ENCODE assay signal across 30 cellular contexts in the genomic region with DNA sequence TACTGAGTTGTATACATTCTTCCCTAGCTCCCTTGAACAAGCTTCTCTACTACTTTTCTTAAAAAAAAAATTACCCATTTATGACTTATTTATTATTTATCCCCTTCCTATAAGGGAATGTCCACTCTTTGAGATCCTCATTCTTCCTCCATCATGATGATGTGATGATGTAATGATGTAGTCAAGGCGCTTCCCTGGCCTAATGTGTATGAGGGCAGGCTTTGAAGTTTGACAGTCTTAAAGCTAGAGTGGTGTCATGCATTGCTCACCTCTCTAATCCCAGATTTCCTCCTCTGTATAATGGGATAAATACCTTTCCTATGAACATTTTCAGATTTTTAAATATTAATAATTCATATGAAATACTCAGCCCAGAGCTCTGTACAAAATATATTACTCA.
"Had no signal": no experiment of that assay in that cellular context is flagged by ENCODE, and none has a peak within 500 bp of the region (broad histone marks: within the 10 kb centered on the region; RNA-seq: fewer than 3 reads in every experiment).

No MANE protein-coding gene starts in this region.

- H3K27me3 Mint-ChIP-seq: activated CD4-positive, alpha-beta memory T cell treated with anti-CD3 and anti-CD28 coated beads for 36 hours; activated CD4-positive, alpha-beta T cell treated with anti-CD3 and anti-CD28 coated beads for 36 hours; activated CD4-positive, alpha-beta T cell treated with anti-CD3 and anti-CD28 coated beads, Interleukin-2, amount 10 ng/mL, durations not matched to agents 24 days and 14 days; activated CD8-positive, alpha-beta memory T cell treated with anti-CD3 and anti-CD28 coated beads, Interleukin-2, amount 10 ng/mL, durations not matched to agents 7 days and 5 days; activated naive CD4-positive, alpha-beta T cell treated with anti-CD3 and anti-CD28 coated beads, Interleukin-2, amount 50 U/mL, for 24 hours; activated naive CD8-positive, alpha-beta T cell treated with anti-CD3 and anti-CD28 coated beads for 36 hours; activated naive CD8-positive, alpha-beta T cell treated with anti-CD3 and anti-CD28 coated beads, Interleukin-2, amount 50 U/mL, for 24 hours had no signal

- FAIRE-seq: colon had no signal

- H3K36me3 Mint-ChIP-seq: activated CD8-positive, alpha-beta memory T cell treated with anti-CD3 and anti-CD28 coated beads, Interleukin-2, amount 10 ng/mL, durations not matched to agents 7 days and 5 days had no signal

- H3K4me3 ChIP-seq: adrenal gland, body of pancreas, cardiac muscle cell, dorsolateral prefrontal cortex, gastroesophageal sphincter, heart right ventricle had no signal

- H3K27ac Mint-ChIP-seq: activated CD4-positive, alpha-beta memory T cell treated with anti-CD3 and anti-CD28 coated beads for 36 hours; activated CD4-positive, alpha-beta T cell treated with anti-CD3 and anti-CD28 coated beads, Interleukin-2, amount 10 ng/mL, durations not matched to agents 24 days and 14 days; activated CD8-positive, alpha-beta memory T cell treated with anti-CD3 and anti-CD28 coated beads, Interleukin-2, amount 10 ng/mL, durations not matched to agents 7 days and 5 days; activated CD8-positive, alpha-beta T cell treated with anti-CD3 and anti-CD28 coated beads, Interleukin-2, amount 10 ng/mL, durations not matched to agents 7 days and 5 days; activated naive CD4-positive, alpha-beta T cell treated with anti-CD3 and anti-CD28 coated beads for 36 hours; activated naive CD4-positive, alpha-beta T cell treated with anti-CD3 and anti-CD28 coated beads, Interleukin-2, amount 50 U/mL, for 24 hours; activated naive CD8-positive, alpha-beta T cell treated with anti-CD3 and anti-CD28 coated beads for 36 hours; activated naive CD8-positive, alpha-beta T cell treated with anti-CD3 and anti-CD28 coated beads, Interleukin-2, amount 50 U/mL, for 24 hours; activated T-helper 1 cell treated with anti-CD3 and anti-CD28 coated beads, Interleukin-12 subunit alpha, Interleukin-12 subunit beta, Interleukin-2, Interleukin-4 antibody, amounts not matched to agents 30 ng/mL and 10 ng/mL and 1 ng/mL, durations not matched to agents 14 hours and 24 hours and 36 hours; activated T-helper 2 cell treated with anti-CD3 and anti-CD28 coated beads, Interferon-gamma antibody, Interleukin-2, Interleukin-4, amounts not matched to agents 10 μg/mL and 5 μg/mL and 100 μg/mL, durations not matched to agents 14 hours and 24 hours and 36 hours; endodermal cell had no signal

- H3K27ac ChIP-seq: body of pancreas, dorsolateral prefrontal cortex had no signal

- ATAC-seq: activated CD4-positive, alpha-beta T cell treated with anti-CD3 and anti-CD28 coated beads for 36 hours; activated CD8-positive, alpha-beta memory T cell treated with anti-CD3 and anti-CD28 coated beads, Interleukin-2, amount 10 ng/mL, durations not matched to agents 7 days and 5 days; activated CD8-positive, alpha-beta T cell treated with anti-CD3 and anti-CD28 coated beads, Interleukin-2, amount 10 ng/mL, durations not matched to agents 7 days and 5 days; activated naive CD8-positive, alpha-beta T cell treated with anti-CD3 and anti-CD28 coated beads, Interleukin-2, amount 50 U/mL, for 24 hours; body of pancreas; gastroesophageal sphincter; heart right ventricle had no signal

- H3K27me3 ChIP-seq: adrenal gland, body of pancreas, cardiac muscle cell, dorsolateral prefrontal cortex, gastroesophageal sphincter, heart right ventricle had no signal

- DNase-seq: activated CD4-positive, alpha-beta memory T cell treated with anti-CD3 and anti-CD28 coated beads for 36 hours; activated CD4-positive, alpha-beta T cell treated with anti-CD3 and anti-CD28 coated beads for 36 hours; activated CD4-positive, alpha-beta T cell treated with anti-CD3 and anti-CD28 coated beads, Interleukin-2, amount 10 ng/mL, durations not matched to agents 24 days and 14 days; activated CD4-positive, CD25-positive, alpha-beta regulatory T cell; activated CD4-positive, CD25-positive, alpha-beta regulatory T cell treated with anti-CD3 and anti-CD28 coated beads, Interleukin-2, amount 50 U/mL, for 72 hours; activated CD8-positive, alpha-beta memory T cell treated with anti-CD3 and anti-CD28 coated beads, Interleukin-2, amount 10 ng/mL, durations not matched to agents 7 days and 5 days; activated CD8-positive, alpha-beta memory T cell treated with anti-CD3 and anti-CD28 coated beads, Interleukin-2, amount 50 U/mL, for 4 hours; activated CD8-positive, alpha-beta T cell treated with anti-CD3 and anti-CD28 coated beads, Interleukin-2, amount 10 ng/mL, durations not matched to agents 7 days and 5 days; activated effector memory CD4-positive, alpha-beta T cell treated with anti-CD3 and anti-CD28 coated beads, Interleukin-2, amount 50 U/mL, for 16 hours; activated naive CD4-positive, alpha-beta T cell treated with anti-CD3 and anti-CD28 coated beads for 36 hours; activated naive CD8-positive, alpha-beta T cell treated with anti-CD3 and anti-CD28 coated beads for 36 hours; activated naive CD8-positive, alpha-beta T cell treated with anti-CD3 and anti-CD28 coated beads, Interleukin-2, amount 50 U/mL, for 24 hours; activated T-cell treated with anti-CD3 and anti-CD28 coated beads, Interleukin-2, amount 50 U/mL, for 1 hour; activated T-cell treated with anti-CD3 and anti-CD28 coated beads, Interleukin-2, amount 50 U/mL, for 48 hours; amygdala; aorta; body of pancreas; cortex of kidney; dorsolateral prefrontal cortex; effector memory CD4-positive, alpha-beta T cell; endodermal cell; foreskin fibroblast; heart right ventricle had no signal

- H3K9me3 ChIP-seq: adrenal gland, body of pancreas, gastroesophageal sphincter, heart right ventricle had no signal

- H3K9me3 Mint-ChIP-seq: activated CD4-positive, alpha-beta memory T cell treated with anti-CD3 and anti-CD28 coated beads for 36 hours; activated naive CD4-positive, alpha-beta T cell treated with anti-CD3 and anti-CD28 coated beads for 36 hours; activated naive CD4-positive, alpha-beta T cell treated with anti-CD3 and anti-CD28 coated beads, Interleukin-2, amount 50 U/mL, for 24 hours; activated naive CD8-positive, alpha-beta T cell treated with anti-CD3 and anti-CD28 coated beads for 36 hours; activated naive CD8-positive, alpha-beta T cell treated with anti-CD3 and anti-CD28 coated beads, Interleukin-2, amount 50 U/mL, for 24 hours; activated T-helper 1 cell treated with anti-CD3 and anti-CD28 coated beads, Interleukin-12 subunit alpha, Interleukin-12 subunit beta, Interleukin-2, Interleukin-4 antibody, amounts not matched to agents 30 ng/mL and 10 ng/mL and 1 ng/mL, durations not matched to agents 14 hours and 24 hours and 36 hours; activated T-helper 2 cell treated with anti-CD3 and anti-CD28 coated beads, Interferon-gamma antibody, Interleukin-2, Interleukin-4, amounts not matched to agents 10 μg/mL and 5 μg/mL and 100 μg/mL, durations not matched to agents 14 hours and 24 hours and 36 hours; endodermal cell had no signal

- H3K36me3 ChIP-seq: adrenal gland, cardiac muscle cell, gastroesophageal sphincter, heart right ventricle had no signal

- H3K4me3 Mint-ChIP-seq: activated CD4-positive, alpha-beta memory T cell treated with anti-CD3 and anti-CD28 coated beads for 36 hours; activated CD4-positive, alpha-beta T cell treated with anti-CD3 and anti-CD28 coated beads for 36 hours; activated CD4-positive, alpha-beta T cell treated with anti-CD3 and anti-CD28 coated beads, Interleukin-2, amount 10 ng/mL, durations not matched to agents 24 days and 14 days; activated CD8-positive, alpha-beta memory T cell treated with anti-CD3 and anti-CD28 coated beads, Interleukin-2, amount 10 ng/mL, durations not matched to agents 7 days and 5 days; activated CD8-positive, alpha-beta T cell treated with anti-CD3 and anti-CD28 coated beads, Interleukin-2, amount 10 ng/mL, durations not matched to agents 7 days and 5 days; activated naive CD4-positive, alpha-beta T cell treated with anti-CD3 and anti-CD28 coated beads for 36 hours; activated naive CD4-positive, alpha-beta T cell treated with anti-CD3 and anti-CD28 coated beads, Interleukin-2, amount 50 U/mL, for 24 hours; activated naive CD8-positive, alpha-beta T cell treated with anti-CD3 and anti-CD28 coated beads for 36 hours; activated naive CD8-positive, alpha-beta T cell treated with anti-CD3 and anti-CD28 coated beads, Interleukin-2, amount 50 U/mL, for 24 hours; activated T-helper 1 cell treated with anti-CD3 and anti-CD28 coated beads, Interleukin-12 subunit alpha, Interleukin-12 subunit beta, Interleukin-2, Interleukin-4 antibody, amounts not matched to agents 30 ng/mL and 10 ng/mL and 1 ng/mL, durations not matched to agents 14 hours and 24 hours and 36 hours; endodermal cell had no signal
